ENCODE assay signal across 10 cellular contexts in the genomic region with DNA sequence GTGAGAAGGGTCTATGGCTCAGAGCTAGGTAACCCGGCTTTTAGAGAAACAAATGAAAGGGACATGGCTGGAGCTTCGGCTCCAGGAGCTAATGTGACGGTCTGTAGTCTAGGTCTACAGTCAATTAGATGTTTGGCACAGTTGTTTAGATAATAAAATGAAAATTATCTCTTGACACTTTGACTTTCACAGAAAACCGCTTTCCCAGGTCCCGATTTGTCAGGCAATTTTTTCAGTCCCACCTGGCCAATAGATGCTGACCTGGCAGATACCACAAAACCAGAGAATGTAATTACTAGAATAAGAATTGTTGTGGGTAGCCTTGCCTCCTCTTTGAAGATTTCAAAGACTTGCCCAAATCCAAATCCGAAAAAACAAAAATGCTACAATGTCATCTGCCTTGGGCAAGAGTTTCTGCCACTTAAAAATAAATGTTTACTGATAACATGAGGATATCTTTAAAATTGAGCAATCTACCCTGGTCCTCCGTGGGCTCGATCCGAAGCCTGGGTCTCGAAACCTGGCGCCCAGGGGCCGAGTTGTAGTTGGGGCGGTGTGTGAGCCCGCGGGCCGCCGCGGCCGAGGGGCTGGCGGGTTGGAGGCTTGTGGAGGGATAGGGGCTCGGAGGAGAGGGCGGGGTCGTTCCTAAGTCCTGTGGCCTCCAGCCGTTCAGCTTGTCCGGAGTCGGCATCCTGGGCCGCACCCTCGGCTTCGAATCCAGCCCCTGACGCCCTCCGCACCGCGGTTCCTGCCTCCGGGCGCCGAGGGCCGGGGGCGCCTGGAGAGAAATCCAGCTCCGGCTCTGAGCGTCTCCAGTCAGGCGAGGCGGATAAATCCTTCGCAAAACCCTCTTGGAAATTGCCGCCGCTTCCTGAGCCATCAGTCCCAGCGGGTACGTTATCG. TPM values are rescaled to one million over a fixed set of nuclear protein-coding genes. Genes with fewer than 3 reads are reported as not detected.
DNase-seq lines count a peak whose midpoint lies in the region; ATAC-seq and TF ChIP-seq lines count a peak whose summit lies in the region.
"Had no signal": no experiment of that assay in that cellular context is flagged by ENCODE, and none has a peak within 500 bp of the region (broad histone marks: within the 10 kb centered on the region; RNA-seq: fewer than 3 reads in every experiment).

No MANE protein-coding gene starts in this region.

- H3K27me3 Mint-ChIP-seq in stimulated activated naive CD8-positive, alpha-beta T cell treated with anti-CD3 and anti-CD28 coated beads, Interleukin-15, Interleukin-2, amounts not matched to agents 100 ng/mL and 50 ng/mL, for 24 hours: peaks cover 70% of the 10 kb centered on the region
- H3K27me3 Mint-ChIP-seq in mesothelial cell of epicardium (ENCODE audit: low read depth): peaks cover 90% of the 10 kb centered on the region

- no peak for ATAC-seq in stimulated activated naive CD8-positive, alpha-beta T cell treated with anti-CD3 and anti-CD28 coated beads, Interleukin-15, Interleukin-2, amounts not matched to agents 100 U/mL and 50 U/mL, for 24 hours
- no peak for ATAC-seq in HG03457 (IDR thresholded peaks at IDR 0.05; ENCODE audit: unreplicated experiment)
- ATAC-seq in HG03139 (IDR thresholded peaks at IDR 0.05; ENCODE audit: unreplicated experiment): no peak

- H3K4me3 ChIP-seq in adipocyte (ENCODE audit: low read length): peak overlapping the region; percentile 66

- no peak for DNase-seq in stimulated activated naive CD8-positive, alpha-beta T cell treated with anti-CD3 and anti-CD28 coated beads, Interleukin-15, Interleukin-2, amounts not matched to agents 100 U/mL and 50 U/mL, for 24 hours
- no peak for DNase-seq in adipocyte (ENCODE audit: low read depth)
- peak in 1 of 2 experiments; percentile 50 for DNase-seq in mesothelial cell of epicardium (ENCODE audit: low spot score in 2 of 2, unreplicated experiment in 2 of 2)
- DNase-seq in NCI-H2171 (lab: John Stamatoyannopoulos, UW): no peak
- no peak for DNase-seq in NOMO-1 (lab: John Stamatoyannopoulos, UW; ENCODE audit: unreplicated experiment in 2 of 2)
- DNase-seq: kidney glomerular epithelial cell had no signal

- peaks cover 20% of the 10 kb centered on the region for H3K9me3 ChIP-seq in adipocyte (ENCODE audit: control insufficient read depth, low read length)

- no peaks in the 10 kb centered on the region for H3K36me3 Mint-ChIP-seq in stimulated activated naive CD8-positive, alpha-beta T cell treated with anti-CD3 and anti-CD28 coated beads, Interleukin-15, Interleukin-2, amounts not matched to agents 100 ng/mL and 50 ng/mL, for 24 hours (ENCODE audit: low read depth)
- no peaks in the 10 kb centered on the region for H3K36me3 Mint-ChIP-seq in mesothelial cell of epicardium

- H3K27me3 ChIP-seq in adipocyte (replicated peaks; ENCODE audit: control insufficient read depth, insufficient read depth, low read length): peaks cover 87% of the 10 kb centered on the region

- no peaks in the 10 kb centered on the region for H3K9me3 Mint-ChIP-seq in stimulated activated naive CD8-positive, alpha-beta T cell treated with anti-CD3 and anti-CD28 coated beads, Interleukin-15, Interleukin-2, amounts not matched to agents 100 ng/mL and 50 ng/mL, for 24 hours
- H3K9me3 Mint-ChIP-seq in mesothelial cell of epicardium: no peaks in the 10 kb centered on the region

- peaks cover 10% of the 10 kb centered on the region for H3K4me1 ChIP-seq in adipocyte (ENCODE audit: control insufficient read depth, insufficient read depth, low read length)

- H3K9ac ChIP-seq in adipocyte (ENCODE audit: low read length): no peak overlapping the region

- H3K36me3 ChIP-seq in adipocyte (ENCODE audit: control insufficient read depth, insufficient read depth, low read length, severe bottlenecking): no peaks in the 10 kb centered on the region

- H3K4me3 Mint-ChIP-seq in stimulated activated naive CD8-positive, alpha-beta T cell treated with anti-CD3 and anti-CD28 coated beads, Interleukin-15, Interleukin-2, amounts not matched to agents 100 ng/mL and 50 ng/mL, for 24 hours: peak overlapping the region; percentile 52
- peak overlapping the region; percentile 53 for H3K4me3 Mint-ChIP-seq in mesothelial cell of epicardium

- no peak overlapping the region for H3K27ac Mint-ChIP-seq in stimulated activated naive CD8-positive, alpha-beta T cell treated with anti-CD3 and anti-CD28 coated beads, Interleukin-15, Interleukin-2, amounts not matched to agents 100 ng/mL and 50 ng/mL, for 24 hours
- H3K27ac Mint-ChIP-seq in mesothelial cell of epicardium: no peak overlapping the region

- TF ChIP-seq CTCF in mesothelial cell of epicardium (IDR thresholded peaks at IDR 0.05; ENCODE audit: unreplicated experiment): no peak

- H3K4me1 Mint-ChIP-seq in stimulated activated naive CD8-positive, alpha-beta T cell treated with anti-CD3 and anti-CD28 coated beads, Interleukin-15, Interleukin-2, amounts not matched to agents 100 ng/mL and 50 ng/mL, for 24 hours (ENCODE audit: low read depth): peaks cover 43% of the 10 kb centered on the region
- H3K4me1 Mint-ChIP-seq in mesothelial cell of epicardium: peaks cover 21% of the 10 kb centered on the region

RNA-seq across cellular contexts. Expression of gene EMX1, which starts 2.3 kb away (rescaled TPM):
- total RNA-seq in mesothelial cell of epicardium: 0.09 TPM in 2 of 3 replicates, not detected in the other
- total RNA-seq: NCI-H460 had no signal

RNA-seq across cellular contexts. Expression of gene SPR, which starts 32.5 kb away (rescaled TPM):
- total RNA-seq in mesothelial cell of epicardium: 11.4 to 13.8 TPM (median 12.5 TPM) in 3 replicates
